In genomic region chr4:169277838-169278237, GRCh38 we compare ENCODE assay signal across 1 cellular context.
TF ChIP-seq lines count a peak whose summit lies in the region.

No MANE protein-coding gene starts in this region.

TF ChIP-seq in HEK293, 187 proteins besides CTCF, POLR2A, EP300 and RAD21 (continued from another document):
- 0 out of 2 replicates have a peak, but pooled peaks have one; percentile 28 for TF ChIP-seq ZNF664 (tag by site-specific recombination; IDR thresholded peaks at IDR 0.05)
- peak; percentile 68; the same call in 1 of the 2 replicates for TF ChIP-seq ZBTB8A (tag by site-specific recombination; IDR thresholded peaks at IDR 0.05)
- peak; percentile 57 for TF ChIP-seq ZNF623 (tag by site-specific recombination; IDR thresholded peaks at IDR 0.05)
- TF ChIP-seq ZNF510 (tag by site-specific recombination; IDR thresholded peaks at IDR 0.05; ENCODE audit: insufficient replicate concordance), result peak; percentile 63
- TF ChIP-seq ZNF654 (tag by site-specific recombination; IDR thresholded peaks at IDR 0.05; ENCODE audit: low read depth), result peak; percentile 18; the same call in 1 of the 2 replicates
- peak; percentile 51; the same call in 1 of the 2 replicates for TF ChIP-seq REST (tag by site-specific recombination; IDR thresholded peaks at IDR 0.05)
- peak; percentile 43; the same call in 1 of the 2 replicates for TF ChIP-seq ZNF629 (tag by site-specific recombination; IDR thresholded peaks at IDR 0.05)
- TF ChIP-seq ZNF555 (tag by site-specific recombination; conservative IDR thresholded peaks at IDR 0.05), result peak; percentile 80
- peak; percentile 91 for TF ChIP-seq ZNF394 (tag by site-specific recombination; IDR thresholded peaks at IDR 0.05; ENCODE audit: borderline replicate concordance)
- TF ChIP-seq ZBTB11 (tag by site-specific recombination; conservative IDR thresholded peaks at IDR 0.05; ENCODE audit: low read depth), result peak; percentile 74
- 0 out of 2 replicates have a peak, but pooled peaks have one; percentile 21 for TF ChIP-seq ZNF19 (tag by site-specific recombination; IDR thresholded peaks at IDR 0.05; ENCODE audit: low read depth)
- TF ChIP-seq ZNF121 (tag by site-specific recombination; IDR thresholded peaks at IDR 0.05), result 0 out of 2 replicates have a peak, but pooled peaks have one; percentile 24
- TF ChIP-seq ZNF426 (tag by site-specific recombination; IDR thresholded peaks at IDR 0.05), result peak; percentile 81
